8 cellular contexts compared by ENCODE assay signal in the genomic region with DNA sequence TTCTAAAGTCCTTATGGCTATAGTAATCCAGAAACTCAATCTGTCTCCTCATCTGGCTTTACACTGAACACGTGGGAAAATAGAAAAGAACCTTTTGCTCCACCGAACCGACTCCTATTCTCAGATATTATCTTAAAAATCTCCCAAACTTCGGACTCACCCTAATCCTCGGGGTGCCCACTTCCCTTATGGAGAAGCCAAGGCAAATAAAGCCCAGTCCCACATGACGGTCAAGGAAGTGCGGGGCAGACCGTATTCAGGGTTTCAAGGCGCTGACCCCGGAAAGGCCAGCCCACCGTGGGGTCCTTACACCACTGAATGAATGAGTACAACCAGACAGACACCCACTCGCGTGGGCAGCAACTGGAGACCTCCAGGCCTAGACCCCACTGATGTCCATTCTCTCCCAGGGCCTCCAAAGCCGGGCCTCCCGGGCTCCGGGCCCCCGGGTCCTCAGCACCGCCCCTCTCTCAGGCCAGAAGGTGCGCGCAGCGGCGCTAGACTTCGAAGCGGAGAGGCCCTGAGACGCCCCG. TPM values are rescaled to one million over a fixed set of nuclear protein-coding genes. Genes with fewer than 3 reads are reported as not detected.
A peak's percentile ranks its signal among the peaks of the same experiment; 100 is the strongest.
DNase-seq lines count a peak whose midpoint lies in the region; ATAC-seq and TF ChIP-seq lines count a peak whose summit lies in the region.

No MANE protein-coding gene starts in this region.

- H3K27ac ChIP-seq in VCaP (peak overlapping the region; percentile 83), cardiac muscle cell (peak overlapping the region; percentile 97), gastrocnemius medialis (peak overlapping the region; percentile 96 to 100 (median 98))

- TF ChIP-seq POLR2A in gastrocnemius medialis (IDR thresholded peaks at IDR 0.05), result no peak

- DNase-seq in BE2C (no peak), cardiac muscle cell (ENCODE audit: low read depth in 1 of 2, low spot score in 1 of 2) (peak in 1 of 2 donors; percentile 83), gastrocnemius medialis (no peak), Kasumi-1 (lab: John Stamatoyannopoulos, UW) (no peak)
- DNase-seq in stimulated activated CD4-positive, alpha-beta T cell treated with anti-CD3 and anti-CD28 coated beads, Interleukin-15, amount 100 ng/mL, for 24 hours, result no peak

- no peaks in the 10 kb centered on the region for H3K27me3 ChIP-seq in BE2C
- H3K27me3 ChIP-seq in cardiac muscle cell, result no peaks in the 10 kb centered on the region
- H3K27me3 ChIP-seq in gastrocnemius medialis, result no peaks in the 10 kb centered on the region

- H3K4me1 ChIP-seq in BE2C (no peaks in the 10 kb centered on the region), cardiac muscle cell (ENCODE audit: low read depth) (peaks cover 6% of the 10 kb centered on the region), gastrocnemius medialis (peaks cover 26 to 29% of the 10 kb centered on the region in 2 donors)

- ATAC-seq in GM19351 (IDR thresholded peaks at IDR 0.05; ENCODE audit: unreplicated experiment) (peak; percentile 35), HG03432 (IDR thresholded peaks at IDR 0.05; ENCODE audit: unreplicated experiment) (peak; percentile 34), gastrocnemius medialis (peak; percentile 51 to 55)

- H3K36me3 ChIP-seq in BE2C (peaks cover 9% of the 10 kb centered on the region), cardiac muscle cell (peaks cover 13% of the 10 kb centered on the region), gastrocnemius medialis (peaks cover 0 to 20% of the 10 kb centered on the region in 2 donors)

- H3K9me3 ChIP-seq in BE2C (no peaks in the 10 kb centered on the region), cardiac muscle cell (ENCODE audit: low read depth) (no peaks in the 10 kb centered on the region), gastrocnemius medialis (no peaks in the 10 kb centered on the region)

- peak overlapping the region; percentile 73 for H3K4me3 ChIP-seq in BE2C (ENCODE audit: low read depth, low read length)
- H3K4me3 ChIP-seq in cardiac muscle cell, result peak overlapping the region; percentile 41
- H3K4me3 ChIP-seq in gastrocnemius medialis, result peak overlapping the region; percentile 90 to 98 (median 95)

- intact Hi-C loops in gastrocnemius medialis (cut with DNase I; ENCODE audit: low total_unique reads), result loop anchor here (1.0 to 10.0 kb wide), 4 partner anchors 44 to 182 kb away; no protein-coding TSS in a partner anchor

- in situ Hi-C loops in gastrocnemius medialis (cut with MboI; ENCODE audit: low sequenced_read_pairs in 4 of 4), result no loop called here

- TF ChIP-seq CTCF in BE2C (IDR thresholded peaks at IDR 0.05; ENCODE audit: low read depth, low read length), result no peak
- no peak for TF ChIP-seq CTCF in VCaP (conservative IDR thresholded peaks at IDR 0.05)
- no peak for TF ChIP-seq CTCF in cardiac muscle cell (IDR thresholded peaks at IDR 0.05; ENCODE audit: low read depth, low read length)
- TF ChIP-seq CTCF in gastrocnemius medialis (IDR thresholded peaks at IDR 0.05 in 4 of 5, conservative IDR thresholded peaks at IDR 0.05 in 1 of 5), result no peak

RNA-seq across cellular contexts. Expression of gene NUP98, which starts 0.5 kb away (rescaled TPM):
- polyA plus RNA-seq in BE2C (2012; ENCODE audit: insufficient read depth, insufficient read length, low read depth), result 36.4 TPM
- total RNA-seq in cardiac muscle cell (110 and 142 TPM in 2 replicates), gastrocnemius medialis (100 to 1,000 TPM in 2 of 4 donors, 10 to 100 TPM in 2; 65.2 to 128 (median 102) TPM)
- polyA plus RNA-seq in cardiac muscle cell, result 20.4 and 27.4 TPM in 2 replicates

RNA-seq across cellular contexts. Expression of gene PGAP2, which starts 11.5 kb away (rescaled TPM):
- polyA plus RNA-seq in BE2C (2012; ENCODE audit: insufficient read depth, insufficient read length, low read depth), result 9.8 TPM
- 13.0 and 18.2 TPM in 2 replicates for total RNA-seq in cardiac muscle cell
- polyA plus RNA-seq in cardiac muscle cell, result 24.9 and 26.7 TPM in 2 replicates
- 1 to 10 TPM; 4.6 to 8.0 (median 6.5) TPM for total RNA-seq in gastrocnemius medialis

RNA-seq across cellular contexts. Expression of gene RHOG, which starts 43.9 kb away (rescaled TPM):
- 130 TPM for polyA plus RNA-seq in BE2C (2012; ENCODE audit: insufficient read depth, insufficient read length, low read depth)
- total RNA-seq in cardiac muscle cell (31.4 and 39.1 TPM in 2 replicates), gastrocnemius medialis (10 to 100 TPM; 38.0 to 77.4 (median 46.9) TPM)
- 29.2 and 30.1 TPM in 2 replicates for polyA plus RNA-seq in cardiac muscle cell

RNA-seq across cellular contexts. Expression of gene STIM1, which starts 58.6 kb away (rescaled TPM):
- 29.2 TPM for polyA plus RNA-seq in BE2C (2012; ENCODE audit: insufficient read depth, insufficient read length, low read depth)
- 23.1 and 60.0 TPM in 2 replicates for total RNA-seq in cardiac muscle cell
- 16.1 and 33.1 TPM in 2 replicates for polyA plus RNA-seq in cardiac muscle cell
- total RNA-seq in gastrocnemius medialis, result 100 to 1,000 TPM in 1 of 4 donors, 10 to 100 TPM in 3; 45.9 to 132 (median 87.3) TPM

Comparison
In these comparisons a context has a peak if more than half of its experiments do, and no peak if none do; other contexts are left out.
1. H3K4me3 ChIP-seq: peak in every context shown above with its lines; median percentile 95 in gastrocnemius medialis; 73 in BE2C; 41 in cardiac muscle cell.